ENCODE assay signal across 16 cellular contexts in genomic region chr10:631266-631665, GRCh38.
"Had no signal": no experiment of that assay in that cellular context is flagged by ENCODE, and none has a peak within 500 bp of the region (broad histone marks: within the 10 kb centered on the region; RNA-seq: fewer than 3 reads in every experiment).

No MANE protein-coding gene starts in this region.

- H2AFZ ChIP-seq: neural progenitor cell had no signal

- ATAC-seq: foreskin keratinocyte, heart right ventricle, natural killer cell, pancreas, sciatic nerve had no signal

- H3K27me3 ChIP-seq: foreskin keratinocyte, neural progenitor cell, pancreas, suprapubic skin, thyroid gland had no signal

- H3K36me3 ChIP-seq: neural progenitor cell, pancreas, prostate gland, suprapubic skin, thyroid gland had no signal

- H3K9ac ChIP-seq: neural progenitor cell had no signal

- H3K27ac ChIP-seq: foreskin keratinocyte, heart right ventricle, neural progenitor cell, pancreas, prostate gland, skin epidermis, suprapubic skin had no signal

- H3K4me3 ChIP-seq: heart right ventricle, neural progenitor cell, pancreas, prostate gland, skin epidermis, suprapubic skin, thyroid gland had no signal

- H3K4me2 ChIP-seq: neural progenitor cell had no signal

- DNase-seq: erythroblast; foreskin keratinocyte; heart right ventricle; kidney glomerular epithelial cell; mammary epithelial cell; natural killer cell; stimulated activated CD4-positive, alpha-beta T cell treated with anti-CD3 and anti-CD28 coated beads, Interleukin-12 subunit alpha, Interleukin-12 subunit beta, amount 100 ng/mL, for 4 hours; stimulated activated CD4-positive, alpha-beta T cell treated with anti-CD3 and anti-CD28 coated beads, Interleukin-2, amount 100 ng/mL, for 48 hours; stimulated activated naive CD4-positive, alpha-beta T cell treated with Interleukin-2 at 50 U/mL for 16 hours had no signal

- H3K4me1 ChIP-seq: foreskin keratinocyte, prostate gland had no signal

- H3K9me3 ChIP-seq: heart right ventricle, pancreas, prostate gland, suprapubic skin, thyroid gland had no signal
